In genomic region chr17:76357597-76358158, GRCh38 we compare ENCODE assay signal across 2 cellular contexts.
TF ChIP-seq lines count a peak whose summit lies in the region.

No MANE protein-coding gene starts in this region.

TF ChIP-seq in GM23338, 12 proteins besides CTCF, POLR2A, EP300 and RAD21:
- TF ChIP-seq, protein P1, sequence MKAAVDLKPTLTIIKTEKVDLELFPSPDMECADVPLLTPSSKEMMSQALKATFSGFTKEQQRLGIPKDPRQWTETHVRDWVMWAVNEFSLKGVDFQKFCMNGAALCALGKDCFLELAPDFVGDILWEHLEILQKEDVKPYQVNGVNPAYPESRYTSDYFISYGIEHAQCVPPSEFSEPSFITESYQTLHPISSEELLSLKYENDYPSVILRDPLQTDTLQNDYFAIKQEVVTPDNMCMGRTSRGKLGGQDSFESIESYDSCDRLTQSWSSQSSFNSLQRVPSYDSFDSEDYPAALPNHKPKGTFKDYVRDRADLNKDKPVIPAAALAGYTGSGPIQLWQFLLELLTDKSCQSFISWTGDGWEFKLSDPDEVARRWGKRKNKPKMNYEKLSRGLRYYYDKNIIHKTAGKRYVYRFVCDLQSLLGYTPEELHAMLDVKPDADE (IDR thresholded peaks at IDR 0.05) = no peak
- TF ChIP-seq ZNF331 (CRISPR knock-in tag; IDR thresholded peaks at IDR 0.05; ENCODE audit: low read depth) (no peak), STAT1 (IDR thresholded peaks at IDR 0.05; ENCODE audit: unreplicated experiment) (no peak), JUNB (IDR thresholded peaks at IDR 0.05; ENCODE audit: unreplicated experiment) (no peak), ZNF114 (CRISPR knock-in tag; IDR thresholded peaks at IDR 0.05) (no peak), POLR2AphosphoS5 (IDR thresholded peaks at IDR 0.05; ENCODE audit: low read depth) (no peak), EZH2phosphoT487 (IDR thresholded peaks at IDR 0.05; ENCODE audit: unreplicated experiment) (no peak), EZH2 (IDR thresholded peaks at IDR 0.05; ENCODE audit: low read depth, unreplicated experiment) (no peak)
- TF ChIP-seq, protein P2, sequence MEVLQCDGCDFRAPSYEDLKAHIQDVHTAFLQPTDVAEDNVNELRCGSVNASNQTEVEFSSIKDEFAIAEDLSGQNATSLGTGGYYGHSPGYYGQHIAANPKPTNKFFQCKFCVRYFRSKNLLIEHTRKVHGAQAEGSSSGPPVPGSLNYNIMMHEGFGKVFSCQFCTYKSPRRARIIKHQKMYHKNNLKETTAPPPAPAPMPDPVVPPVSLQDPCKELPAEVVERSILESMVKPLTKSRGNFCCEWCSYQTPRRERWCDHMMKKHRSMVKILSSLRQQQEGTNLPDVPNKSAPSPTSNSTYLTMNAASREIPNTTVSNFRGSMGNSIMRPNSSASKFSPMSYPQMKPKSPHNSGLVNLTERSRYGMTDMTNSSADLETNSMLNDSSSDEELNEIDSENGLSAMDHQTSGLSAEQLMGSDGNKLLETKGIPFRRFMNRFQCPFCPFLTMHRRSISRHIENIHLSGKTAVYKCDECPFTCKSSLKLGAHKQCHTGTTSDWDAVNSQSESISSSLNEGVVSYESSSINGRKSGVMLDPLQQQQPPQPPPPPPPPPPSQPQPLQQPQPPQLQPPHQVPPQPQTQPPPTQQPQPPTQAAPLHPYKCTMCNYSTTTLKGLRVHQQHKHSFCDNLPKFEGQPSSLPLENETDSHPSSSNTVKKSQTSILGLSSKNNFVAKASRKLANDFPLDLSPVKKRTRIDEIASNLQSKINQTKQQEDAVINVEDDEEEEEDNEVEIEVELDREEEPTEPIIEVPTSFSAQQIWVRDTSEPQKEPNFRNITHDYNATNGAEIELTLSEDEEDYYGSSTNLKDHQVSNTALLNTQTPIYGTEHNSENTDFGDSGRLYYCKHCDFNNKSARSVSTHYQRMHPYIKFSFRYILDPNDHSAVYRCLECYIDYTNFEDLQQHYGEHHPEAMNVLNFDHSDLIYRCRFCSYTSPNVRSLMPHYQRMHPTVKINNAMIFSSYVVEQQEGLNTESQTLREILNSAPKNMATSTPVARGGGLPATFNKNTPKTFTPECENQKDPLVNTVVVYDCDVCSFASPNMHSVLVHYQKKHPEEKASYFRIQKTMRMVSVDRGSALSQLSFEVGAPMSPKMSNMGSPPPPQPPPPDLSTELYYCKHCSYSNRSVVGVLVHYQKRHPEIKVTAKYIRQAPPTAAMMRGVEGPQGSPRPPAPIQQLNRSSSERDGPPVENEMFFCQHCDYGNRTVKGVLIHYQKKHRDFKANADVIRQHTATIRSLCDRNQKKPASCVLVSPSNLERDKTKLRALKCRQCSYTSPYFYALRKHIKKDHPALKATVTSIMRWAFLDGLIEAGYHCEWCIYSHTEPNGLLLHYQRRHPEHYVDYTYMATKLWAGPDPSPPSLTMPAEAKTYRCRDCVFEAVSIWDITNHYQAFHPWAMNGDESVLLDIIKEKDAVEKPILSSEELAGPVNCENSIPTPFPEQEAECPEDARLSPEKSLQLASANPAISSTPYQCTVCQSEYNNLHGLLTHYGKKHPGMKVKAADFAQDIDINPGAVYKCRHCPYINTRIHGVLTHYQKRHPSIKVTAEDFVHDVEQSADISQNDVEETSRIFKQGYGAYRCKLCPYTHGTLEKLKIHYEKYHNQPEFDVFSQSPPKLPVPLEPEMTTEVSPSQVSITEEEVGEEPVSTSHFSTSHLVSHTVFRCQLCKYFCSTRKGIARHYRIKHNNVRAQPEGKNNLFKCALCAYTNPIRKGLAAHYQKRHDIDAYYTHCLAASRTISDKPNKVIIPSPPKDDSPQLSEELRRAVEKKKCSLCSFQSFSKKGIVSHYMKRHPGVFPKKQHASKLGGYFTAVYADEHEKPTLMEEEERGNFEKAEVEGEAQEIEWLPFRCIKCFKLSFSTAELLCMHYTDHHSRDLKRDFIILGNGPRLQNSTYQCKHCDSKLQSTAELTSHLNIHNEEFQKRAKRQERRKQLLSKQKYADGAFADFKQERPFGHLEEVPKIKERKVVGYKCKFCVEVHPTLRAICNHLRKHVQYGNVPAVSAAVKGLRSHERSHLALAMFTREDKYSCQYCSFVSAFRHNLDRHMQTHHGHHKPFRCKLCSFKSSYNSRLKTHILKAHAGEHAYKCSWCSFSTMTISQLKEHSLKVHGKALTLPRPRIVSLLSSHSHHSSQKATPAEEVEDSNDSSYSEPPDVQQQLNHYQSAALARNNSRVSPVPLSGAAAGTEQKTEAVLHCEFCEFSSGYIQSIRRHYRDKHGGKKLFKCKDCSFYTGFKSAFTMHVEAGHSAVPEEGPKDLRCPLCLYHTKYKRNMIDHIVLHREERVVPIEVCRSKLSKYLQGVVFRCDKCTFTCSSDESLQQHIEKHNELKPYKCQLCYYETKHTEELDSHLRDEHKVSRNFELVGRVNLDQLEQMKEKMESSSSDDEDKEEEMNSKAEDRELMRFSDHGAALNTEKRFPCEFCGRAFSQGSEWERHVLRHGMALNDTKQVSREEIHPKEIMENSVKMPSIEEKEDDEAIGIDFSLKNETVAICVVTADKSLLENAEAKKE (CRISPR knock-in tag; IDR thresholded peaks at IDR 0.05) = no peak
- TF ChIP-seq, protein P3, sequence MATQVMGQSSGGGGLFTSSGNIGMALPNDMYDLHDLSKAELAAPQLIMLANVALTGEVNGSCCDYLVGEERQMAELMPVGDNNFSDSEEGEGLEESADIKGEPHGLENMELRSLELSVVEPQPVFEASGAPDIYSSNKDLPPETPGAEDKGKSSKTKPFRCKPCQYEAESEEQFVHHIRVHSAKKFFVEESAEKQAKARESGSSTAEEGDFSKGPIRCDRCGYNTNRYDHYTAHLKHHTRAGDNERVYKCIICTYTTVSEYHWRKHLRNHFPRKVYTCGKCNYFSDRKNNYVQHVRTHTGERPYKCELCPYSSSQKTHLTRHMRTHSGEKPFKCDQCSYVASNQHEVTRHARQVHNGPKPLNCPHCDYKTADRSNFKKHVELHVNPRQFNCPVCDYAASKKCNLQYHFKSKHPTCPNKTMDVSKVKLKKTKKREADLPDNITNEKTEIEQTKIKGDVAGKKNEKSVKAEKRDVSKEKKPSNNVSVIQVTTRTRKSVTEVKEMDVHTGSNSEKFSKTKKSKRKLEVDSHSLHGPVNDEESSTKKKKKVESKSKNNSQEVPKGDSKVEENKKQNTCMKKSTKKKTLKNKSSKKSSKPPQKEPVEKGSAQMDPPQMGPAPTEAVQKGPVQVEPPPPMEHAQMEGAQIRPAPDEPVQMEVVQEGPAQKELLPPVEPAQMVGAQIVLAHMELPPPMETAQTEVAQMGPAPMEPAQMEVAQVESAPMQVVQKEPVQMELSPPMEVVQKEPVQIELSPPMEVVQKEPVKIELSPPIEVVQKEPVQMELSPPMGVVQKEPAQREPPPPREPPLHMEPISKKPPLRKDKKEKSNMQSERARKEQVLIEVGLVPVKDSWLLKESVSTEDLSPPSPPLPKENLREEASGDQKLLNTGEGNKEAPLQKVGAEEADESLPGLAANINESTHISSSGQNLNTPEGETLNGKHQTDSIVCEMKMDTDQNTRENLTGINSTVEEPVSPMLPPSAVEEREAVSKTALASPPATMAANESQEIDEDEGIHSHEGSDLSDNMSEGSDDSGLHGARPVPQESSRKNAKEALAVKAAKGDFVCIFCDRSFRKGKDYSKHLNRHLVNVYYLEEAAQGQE (IDR thresholded peaks at IDR 0.05; ENCODE audit: unreplicated experiment) = no peak

TF ChIP-seq in GM12878, 131 proteins besides CTCF, POLR2A, EP300 and RAD21:
- TF ChIP-seq MXI1 (IDR thresholded peaks at IDR 0.05; ENCODE audit: low read depth, low read length) (no peak), EZH2 (IDR thresholded peaks at IDR 0.05; ENCODE audit: borderline replicate concordance, control insufficient read depth, low read depth, low read length) (no peak), NR2C2 (IDR thresholded peaks at IDR 0.05; ENCODE audit: borderline replicate concordance, control insufficient read depth, insufficient read length, low read depth) (no peak), SIN3A (IDR thresholded peaks at IDR 0.05; ENCODE audit: low read depth, low read length) (no peak), ATF7 (IDR thresholded peaks at IDR 0.05; ENCODE audit: low read depth) (no peak), PAX8 (IDR thresholded peaks at IDR 0.05) (no peak), RB1 (IDR thresholded peaks at IDR 0.05; ENCODE audit: borderline replicate concordance) (no peak), TAF1 (IDR thresholded peaks at IDR 0.05; ENCODE audit: borderline replicate concordance, low read depth, low read length) (no peak), STAT1 (conservative IDR thresholded peaks at IDR 0.05) (no peak), TCF12 (IDR thresholded peaks at IDR 0.05; ENCODE audit: low read depth, low read length) (no peak), CREB1 (IDR thresholded peaks at IDR 0.05; ENCODE audit: low read depth) (no peak), SREBF2 (IDR thresholded peaks at IDR 0.05; ENCODE audit: low read length) (no peak), BACH1 (IDR thresholded peaks at IDR 0.05; ENCODE audit: borderline replicate concordance) (no peak), ZBTB4 (CRISPR knock-in tag; IDR thresholded peaks at IDR 0.05) (no peak), ASH2L (IDR thresholded peaks at IDR 0.05; ENCODE audit: borderline replicate concordance, low read depth) (no peak), SMC3 (IDR thresholded peaks at IDR 0.05; ENCODE audit: borderline replicate concordance, low read length) (no peak), FOXK2 (IDR thresholded peaks at IDR 0.05) (no peak)
- TF ChIP-seq, protein P3 (IDR thresholded peaks at IDR 0.05; ENCODE audit: low read depth, low read length) = no peak
- TF ChIP-seq, protein P4, sequence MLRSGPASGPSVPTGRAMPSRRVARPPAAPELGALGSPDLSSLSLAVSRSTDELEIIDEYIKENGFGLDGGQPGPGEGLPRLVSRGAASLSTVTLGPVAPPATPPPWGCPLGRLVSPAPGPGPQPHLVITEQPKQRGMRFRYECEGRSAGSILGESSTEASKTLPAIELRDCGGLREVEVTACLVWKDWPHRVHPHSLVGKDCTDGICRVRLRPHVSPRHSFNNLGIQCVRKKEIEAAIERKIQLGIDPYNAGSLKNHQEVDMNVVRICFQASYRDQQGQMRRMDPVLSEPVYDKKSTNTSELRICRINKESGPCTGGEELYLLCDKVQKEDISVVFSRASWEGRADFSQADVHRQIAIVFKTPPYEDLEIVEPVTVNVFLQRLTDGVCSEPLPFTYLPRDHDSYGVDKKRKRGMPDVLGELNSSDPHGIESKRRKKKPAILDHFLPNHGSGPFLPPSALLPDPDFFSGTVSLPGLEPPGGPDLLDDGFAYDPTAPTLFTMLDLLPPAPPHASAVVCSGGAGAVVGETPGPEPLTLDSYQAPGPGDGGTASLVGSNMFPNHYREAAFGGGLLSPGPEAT (IDR thresholded peaks at IDR 0.05; ENCODE audit: low read depth) = no peak
